Comparison of ENCODE assay signal across 18 cellular contexts in genomic region chr14:33120341-33120740, GRCh38.
DNase-seq lines count a peak whose midpoint lies in the region; ATAC-seq, FAIRE-seq and TF ChIP-seq lines count a peak whose summit lies in the region.
"Had no signal": no experiment of that assay in that cellular context is flagged by ENCODE, and none has a peak within 500 bp of the region (broad histone marks: within the 10 kb centered on the region; RNA-seq: fewer than 3 reads in every experiment).

No MANE protein-coding gene starts in this region.

- H3K9me3 ChIP-seq in adrenal gland (replicated peaks in 1 of 3) (no peaks in the 10 kb centered on the region), HepG2 (ENCODE audit: low read length) (peaks cover 27% of the 10 kb centered on the region), gastroesophageal sphincter (no peaks in the 10 kb centered on the region)
- H3K9me3 ChIP-seq: ascending aorta, HAP-1 had no signal

- H2AFZ ChIP-seq in HepG2 (ENCODE audit: low read length) = no peak overlapping the region

- intact Hi-C loops in adrenal gland (cut with DNase I) = no loop called here
- intact Hi-C loops in HepG2 (cut with micrococcal nuclease; ENCODE audit: unreplicated experiment) = no loop called here

- no peaks in the 10 kb centered on the region for H4K20me1 ChIP-seq in HepG2 (ENCODE audit: insufficient read depth, low read length)

- TF ChIP-seq CTCF in fibroblast of the aortic adventitia (IDR thresholded peaks at IDR 0.05; ENCODE audit: insufficient read depth, low read length) = no peak
- no peak for TF ChIP-seq CTCF in adrenal gland (IDR thresholded peaks at IDR 0.05)
- TF ChIP-seq CTCF in HepG2 (CRISPR knock-in tag; IDR thresholded peaks at IDR 0.05) = no peak
- TF ChIP-seq CTCF in gastroesophageal sphincter (IDR thresholded peaks at IDR 0.05) = no peak

- no peaks in the 10 kb centered on the region for H3K4me1 ChIP-seq in adrenal gland (replicated peaks in 1 of 2)
- H3K4me1 ChIP-seq in HepG2 (ENCODE audit: insufficient read depth, low read length) = no peaks in the 10 kb centered on the region
- H3K4me1 ChIP-seq in gastroesophageal sphincter = peaks cover 0 to 6% (median 0%) of the 10 kb centered on the region in 3 donors
- H3K4me1 ChIP-seq: ascending aorta, HAP-1 had no signal

- TF ChIP-seq POLR2A in H54 (IDR thresholded peaks at IDR 0.05; ENCODE audit: low read depth, low read length) = no peak
- TF ChIP-seq POLR2A in adrenal gland (IDR thresholded peaks at IDR 0.05) = no peak
- no peak for TF ChIP-seq POLR2A in HepG2 (IDR thresholded peaks at IDR 0.05; ENCODE audit: insufficient read depth in 1 of 2, low read depth in 2 of 2, low read length in 2 of 2)
- no peak for TF ChIP-seq POLR2A in gastroesophageal sphincter (IDR thresholded peaks at IDR 0.05)

- in situ Hi-C loops in HepG2 (cut with HindIII; ENCODE audit: extremely low pct_ligation_motif_present, low pct_unique_long_range_greater_than_20kb) = no loop called here

- H3K9ac ChIP-seq in HepG2 (ENCODE audit: insufficient read depth, low read depth, low read length) = no peak overlapping the region

- H3K4me2 ChIP-seq in HepG2 (ENCODE audit: low read depth, low read length) = no peak overlapping the region
- H3K4me2 ChIP-seq: smooth muscle cell had no signal

- POLR2A ChIA-PET in HepG2 (lab: Yijun Ruan, JAX) = no interaction called here

- H3K36me3 ChIP-seq in adrenal gland (replicated peaks in 1 of 2) (no peaks in the 10 kb centered on the region), HepG2 (replicated peaks in 1 of 2; ENCODE audit: control insufficient read depth in 1 of 2, insufficient read depth in 2 of 2, low read length in 2 of 2) (no peaks in the 10 kb centered on the region), gastroesophageal sphincter (no peaks in the 10 kb centered on the region)
- H3K36me3 ChIP-seq: ascending aorta, HAP-1 had no signal

- H3K27ac ChIP-seq in adrenal gland = no peak overlapping the region
- no peak overlapping the region for H3K27ac ChIP-seq in HepG2 (ENCODE audit: extremely low read length, insufficient read depth, low read length)
- H3K27ac ChIP-seq in gastroesophageal sphincter = no peak overlapping the region
- H3K27ac ChIP-seq: ascending aorta, dorsolateral prefrontal cortex had no signal

- no peak for TF ChIP-seq RAD21 in HepG2 (CRISPR knock-in tag; IDR thresholded peaks at IDR 0.05)

- no peak for ATAC-seq in HG03565 (IDR thresholded peaks at IDR 0.05; ENCODE audit: unreplicated experiment)
- no peak for ATAC-seq in HepG2
- ATAC-seq in gastroesophageal sphincter = no peak

- no TSS peak for BruUV-seq in HepG2 (replicated peaks; lab: Mats Ljungman, UMichigan)

- FAIRE-seq in H54 (lab: Jason Lieb, UNC) (peak; percentile 100), HepG2 (lab: Jason Lieb, UNC) (no peak)

- H3K79me2 ChIP-seq in HepG2 (ENCODE audit: insufficient read depth, low read length) = no peaks in the 10 kb centered on the region

- H3K4me3 ChIP-seq in fibroblast of the aortic adventitia (ENCODE audit: low read depth, low read length) (no peak overlapping the region), adrenal gland (no peak overlapping the region), HepG2 (replicated peaks in 1 of 3; ENCODE audit: insufficient read depth in 1 of 3, low read depth in 2 of 3, low read length in 3 of 3) (no peak overlapping the region), gastroesophageal sphincter (no peak overlapping the region)
- H3K4me3 ChIP-seq: ascending aorta, dorsolateral prefrontal cortex, HAP-1, smooth muscle cell had no signal

- 59 to 94% (median 81%) methylated on average over 3 of the region's 3 CpGs for WGBS in adrenal gland, 4 donors
- 23% methylated on average over 3 of the region's 3 CpGs for WGBS in HepG2 (ENCODE audit: low lambda C conversion rate)
- WGBS in gastroesophageal sphincter (ENCODE audit: low coverage in 1 of 2), 2 donors = 74 to 90% methylated on average over 2 to 3 of the region's 3 CpGs

- H3K27me3 ChIP-seq in adrenal gland = no peaks in the 10 kb centered on the region
- no peaks in the 10 kb centered on the region for H3K27me3 ChIP-seq in HepG2 (ENCODE audit: control insufficient read depth in 1 of 2, insufficient read depth in 2 of 2, low read length in 2 of 2)
- H3K27me3 ChIP-seq in gastroesophageal sphincter = no peaks in the 10 kb centered on the region
- H3K27me3 ChIP-seq: ascending aorta, dorsolateral prefrontal cortex had no signal

- peak; percentile 93 for DNase-seq in A172 (ENCODE audit: low spot score)
- DNase-seq in H54 (ENCODE audit: insufficient read length, low spot score) = peak; percentile 30
- DNase-seq in SW 1271 (lab: John Stamatoyannopoulos, UW) = peak; percentile 8 to 49
- DNase-seq in fibroblast of the aortic adventitia (ENCODE audit: low read depth) = peak; percentile 2
- DNase-seq in adrenal gland = no peak
- no peak for DNase-seq in HepG2 (ENCODE audit: low spot score)
- DNase-seq: activated CD4-positive, alpha-beta T cell treated with anti-CD3 and anti-CD28 coated beads, Interleukin-2, amount 50 U/mL, for 1 hour; Calu3; dorsolateral prefrontal cortex; Karpas-422; NCI-H187 treated with DMSO at 0.1 percent for 48 hours; SHP77; T-helper 9 cell had no signal

- TF ChIP-seq EP300 in HepG2 (IDR thresholded peaks at IDR 0.05; ENCODE audit: low read depth in 2 of 2, low read length in 2 of 2) (no peak), HepG2 (CRISPR knock-in tag; IDR thresholded peaks at IDR 0.05; ENCODE audit: borderline replicate concordance) (no peak), gastroesophageal sphincter (IDR thresholded peaks at IDR 0.05) (no peak)

- CTCF ChIA-PET in HepG2 (lab: Yijun Ruan, JAX; ENCODE audit: low intra/inter-chr PET ratio, low total read pairs) = no interaction called here

TF ChIP-seq in HepG2, 621 proteins besides CTCF, POLR2A, EP300 and RAD21 (continues in another document):
- TF ChIP-seq ZBTB10 (CRISPR knock-in tag; IDR thresholded peaks at IDR 0.05; ENCODE audit: borderline replicate concordance) (no peak), NFAT5 (CRISPR knock-in tag; IDR thresholded peaks at IDR 0.05) (no peak), ZNF441 (CRISPR knock-in tag; IDR thresholded peaks at IDR 0.05; ENCODE audit: borderline replicate concordance) (no peak), DDIT3 (CRISPR knock-in tag; IDR thresholded peaks at IDR 0.05) (no peak), CREBL2 (CRISPR knock-in tag; IDR thresholded peaks at IDR 0.05; ENCODE audit: borderline replicate concordance) (no peak), RFX3 (CRISPR knock-in tag; IDR thresholded peaks at IDR 0.05) (no peak)

Comparison
In these comparisons a context has a peak if more than half of its experiments do, and no peak if none do; other contexts are left out.
1. DNase-seq: peak in A172 (single experiment), H54 (single experiment), SW 1271 (2 of 2) and fibroblast of the aortic adventitia (single experiment); none in adrenal gland (0 of 7) and HepG2 (single experiment).